ENCODE assay signal across 19 cellular contexts in genomic region chr3:98482717-98483482, GRCh38. TPM values are rescaled to one million over a fixed set of nuclear protein-coding genes. Genes with fewer than 3 reads are reported as not detected.
DNase-seq lines count a peak whose midpoint lies in the region; ATAC-seq, FAIRE-seq and TF ChIP-seq lines count a peak whose summit lies in the region.
"Had no signal": no experiment of that assay in that cellular context is flagged by ENCODE, and none has a peak within 500 bp of the region (broad histone marks: within the 10 kb centered on the region; RNA-seq: fewer than 3 reads in every experiment).

No MANE protein-coding gene starts in this region.

- no peak overlapping the region for H3K4me3 Mint-ChIP-seq in Caco-2 (ENCODE audit: unreplicated experiment)
- no peak overlapping the region for H3K4me3 Mint-ChIP-seq in naive thymus-derived CD8-positive, alpha-beta T cell
- H3K4me3 Mint-ChIP-seq in CD8-positive, alpha-beta T cell, result no peak overlapping the region

- H3K9me1 ChIP-seq in keratinocyte (ENCODE audit: control insufficient read depth, extremely low read depth, insufficient read depth, low read length), result no peaks in the 10 kb centered on the region

- POLR2A ChIA-PET in Caco-2 (lab: Charles Lee), result no interaction called here
- POLR2A ChIA-PET in naive thymus-derived CD8-positive, alpha-beta T cell (lab: Charles Lee), result no interaction called here
- POLR2A ChIA-PET in CD8-positive, alpha-beta T cell (lab: Charles Lee), result no interaction called here

- H3K9me3 ChIP-seq in Caco-2 (no peaks in the 10 kb centered on the region; the same call in 1 of the 2 replicates), SJCRH30 (replicated peaks) (no peaks in the 10 kb centered on the region), keratinocyte (ENCODE audit: control insufficient read depth, low read depth, low read length) (no peaks in the 10 kb centered on the region), ascending aorta (peaks cover 39 to 73% of the 10 kb centered on the region in 2 donors)
- no peaks in the 10 kb centered on the region for H3K9me3 ChIP-seq in CD8-positive, alpha-beta T cell (ENCODE audit: low read length)

- H3K36me3 Mint-ChIP-seq in Caco-2 (ENCODE audit: insufficient read depth, unreplicated experiment), result no peaks in the 10 kb centered on the region
- H3K36me3 Mint-ChIP-seq in naive thymus-derived CD8-positive, alpha-beta T cell, result peaks cover 6 to 60% (median 18%) of the 10 kb centered on the region in 3 donors
- H3K36me3 Mint-ChIP-seq in CD8-positive, alpha-beta T cell, result peaks cover 5% of the 10 kb centered on the region

- H3K4me1 ChIP-seq in Caco-2 (no peaks in the 10 kb centered on the region), SJCRH30 (no peaks in the 10 kb centered on the region), keratinocyte (ENCODE audit: control insufficient read depth, extremely low read depth, insufficient read depth, low read length) (peaks cover 19% of the 10 kb centered on the region), ascending aorta (no peaks in the 10 kb centered on the region)
- H3K4me1 ChIP-seq in CD8-positive, alpha-beta T cell (ENCODE audit: insufficient read depth, low read length), result no peaks in the 10 kb centered on the region
- H3K4me1 ChIP-seq: gastrocnemius medialis had no signal

- no peaks in the 10 kb centered on the region for H4K20me1 ChIP-seq in keratinocyte (ENCODE audit: control insufficient read depth, extremely low read depth, insufficient read depth, low read length)

- peak overlapping the region; percentile 86 for H3K4me2 ChIP-seq in keratinocyte (ENCODE audit: control insufficient read depth, extremely low read depth, insufficient read depth, low read depth, low read length)

- peak overlapping the region; percentile 37 for H3K27ac Mint-ChIP-seq in Caco-2 (ENCODE audit: unreplicated experiment)
- peak overlapping the region in 1 of 10 donors; percentile 11 for H3K27ac Mint-ChIP-seq in naive thymus-derived CD8-positive, alpha-beta T cell
- H3K27ac Mint-ChIP-seq in CD8-positive, alpha-beta T cell, result no peak overlapping the region

- H2AFZ ChIP-seq in keratinocyte (ENCODE audit: control insufficient read depth, low read length), result peak overlapping the region; percentile 50

- peaks cover 6% of the 10 kb centered on the region for H3K4me1 Mint-ChIP-seq in Caco-2 (ENCODE audit: low read depth, unreplicated experiment)
- no peaks in the 10 kb centered on the region for H3K4me1 Mint-ChIP-seq in naive thymus-derived CD8-positive, alpha-beta T cell
- H3K4me1 Mint-ChIP-seq in CD8-positive, alpha-beta T cell (ENCODE audit: low read depth), result no peaks in the 10 kb centered on the region

- intact Hi-C loops in Caco-2 (cut with micrococcal nuclease; ENCODE audit: unreplicated experiment), result no loop called here
- intact Hi-C loops in ascending aorta (cut with DNase I), result no loop called here
- intact Hi-C loops in CD8-positive, alpha-beta T cell (cut with DNase I, micrococcal nuclease), result no loop called here

- H3K79me2 ChIP-seq in keratinocyte (ENCODE audit: control insufficient read depth, insufficient read depth, low read length), result no peaks in the 10 kb centered on the region

- DNase-seq in Caco-2, result no peak
- peak; percentile 36 for DNase-seq in HPDE6-E6E7 (ENCODE audit: extremely low spot score)
- peak; percentile 34 to 50 for DNase-seq in SJCRH30
- DNase-seq in keratinocyte (ENCODE audit: low read depth, low spot score), result no peak
- no peak for DNase-seq in naive thymus-derived CD8-positive, alpha-beta T cell
- no peak for DNase-seq in ascending aorta (ENCODE audit: low spot score in 2 of 2)
- no peak for DNase-seq in CD8-positive, alpha-beta T cell
- DNase-seq: activated CD4-positive, alpha-beta T cell treated with anti-CD3 and anti-CD28 coated beads for 4 hours; activated gamma-delta T cell; anterior cingulate cortex; gastrocnemius medialis; left ventricle myocardium superior; NCI-H1417; NCI-H345; ovary; stimulated activated CD4-positive, alpha-beta T cell treated with anti-CD3 and anti-CD28 coated beads, Interleukin-4, amount 100 ng/mL, for 1 hour had no signal

- H3K9me3 Mint-ChIP-seq in Caco-2 (ENCODE audit: unreplicated experiment), result peaks cover 9% of the 10 kb centered on the region
- H3K9me3 Mint-ChIP-seq in naive thymus-derived CD8-positive, alpha-beta T cell, result peaks cover 9 to 67% (median 53%) of the 10 kb centered on the region in 9 donors
- peaks cover 28% of the 10 kb centered on the region for H3K9me3 Mint-ChIP-seq in CD8-positive, alpha-beta T cell

- BruUV-seq in Caco-2 (replicated peaks; lab: Mats Ljungman, UMichigan), result no TSS peak

- dilution Hi-C loops in keratinocyte (cut with MboI; ENCODE audit: extremely low pct_ligation_motif_present, low sequenced_read_pairs), result no loop called here

- CTCF ChIA-PET in Caco-2 (lab: Charles Lee), result no interaction called here
- CTCF ChIA-PET in CD8-positive, alpha-beta T cell (lab: Charles Lee), result interaction anchor here (0.6 kb wide), 1 partner anchor 8 kb away, joined by 4 read pairs; no protein-coding TSS in a partner anchor

- H3K4me3 ChIP-seq in Caco-2 (ENCODE audit: low read depth, low read length), result no peak overlapping the region
- no peak overlapping the region for H3K4me3 ChIP-seq in SJCRH30
- H3K4me3 ChIP-seq in keratinocyte (ENCODE audit: control insufficient read depth in 2 of 3, extremely low read depth in 1 of 3, insufficient read depth in 2 of 3, low read depth in 1 of 3, low read length in 3 of 3), result peak overlapping the region; percentile 2 to 43 (median 16)
- no peak overlapping the region for H3K4me3 ChIP-seq in ascending aorta
- H3K4me3 ChIP-seq in CD8-positive, alpha-beta T cell (ENCODE audit: low read depth, low read length), result no peak overlapping the region
- H3K4me3 ChIP-seq: gastrocnemius medialis, ovary had no signal

- peak; percentile 98 for FAIRE-seq in keratinocyte (lab: Jason Lieb, UNC)
- FAIRE-seq: colon had no signal

- H3K9ac ChIP-seq in keratinocyte (ENCODE audit: control insufficient read depth, extremely low read depth, insufficient read depth, low read length), result peak overlapping the region; percentile 64

- ATAC-seq in naive thymus-derived CD8-positive, alpha-beta T cell, result no peak
- ATAC-seq in CD8-positive, alpha-beta T cell, result no peak
- ATAC-seq in GM21381 (IDR thresholded peaks at IDR 0.05; ENCODE audit: unreplicated experiment), result no peak
- ATAC-seq: gastrocnemius medialis, left ventricle myocardium superior had no signal

- no peak overlapping the region for H3K27ac ChIP-seq in SJCRH30
- peak overlapping the region; percentile 91 for H3K27ac ChIP-seq in keratinocyte (ENCODE audit: control insufficient read depth, insufficient read depth, low read length)
- no peak overlapping the region for H3K27ac ChIP-seq in ascending aorta
- H3K27ac ChIP-seq in CD8-positive, alpha-beta T cell (ENCODE audit: low read depth, low read length), result no peak overlapping the region
- H3K27ac ChIP-seq: gastrocnemius medialis, ovary had no signal

- H3K36me3 ChIP-seq in Caco-2 (ENCODE audit: control insufficient read depth, insufficient read depth, low read length), result no peaks in the 10 kb centered on the region
- no peaks in the 10 kb centered on the region for H3K36me3 ChIP-seq in SJCRH30
- H3K36me3 ChIP-seq in keratinocyte (ENCODE audit: control insufficient read depth in 2 of 2, extremely low read depth in 1 of 2, insufficient read depth in 2 of 2, low read length in 2 of 2), result no peaks in the 10 kb centered on the region
- no peaks in the 10 kb centered on the region for H3K36me3 ChIP-seq in ascending aorta
- H3K36me3 ChIP-seq in CD8-positive, alpha-beta T cell (ENCODE audit: insufficient read depth, low read length), result no peaks in the 10 kb centered on the region
- H3K36me3 ChIP-seq: gastrocnemius medialis, ovary had no signal

- peaks cover 3% of the 10 kb centered on the region for H3K27me3 Mint-ChIP-seq in Caco-2 (ENCODE audit: insufficient read depth, unreplicated experiment)
- peaks cover 10 to 28% (median 16%) of the 10 kb centered on the region in 5 donors for H3K27me3 Mint-ChIP-seq in naive thymus-derived CD8-positive, alpha-beta T cell
- peaks cover 14% of the 10 kb centered on the region for H3K27me3 Mint-ChIP-seq in CD8-positive, alpha-beta T cell (ENCODE audit: low read depth)

- TF ChIP-seq CTCF in Caco-2 (IDR thresholded peaks at IDR 0.05; ENCODE audit: insufficient read depth in 1 of 2, low read depth in 1 of 2, low read length in 1 of 2, severe bottlenecking in 1 of 2, unreplicated experiment in 1 of 2) (no peak), keratinocyte (optimal IDR thresholded peaks at IDR 0.05 in 1 of 3, IDR thresholded peaks at IDR 0.05 in 1 of 3, conservative IDR thresholded peaks at IDR 0.05 in 1 of 3; ENCODE audit: extremely low read depth in 1 of 3, insufficient read depth in 2 of 3, low read length in 3 of 3) (no peak), ascending aorta (IDR thresholded peaks at IDR 0.05) (no peak)
- TF ChIP-seq CTCF in CD8-positive, alpha-beta T cell (IDR thresholded peaks at IDR 0.05), result no peak

- H3K27me3 ChIP-seq in Caco-2 (replicated peaks; ENCODE audit: control insufficient read depth, insufficient read depth, low read length) (no peaks in the 10 kb centered on the region), SJCRH30 (no peaks in the 10 kb centered on the region), keratinocyte (ENCODE audit: control insufficient read depth, extremely low read depth, insufficient read depth, low read length) (no peaks in the 10 kb centered on the region), ascending aorta (no peaks in the 10 kb centered on the region)
- no peaks in the 10 kb centered on the region for H3K27me3 ChIP-seq in CD8-positive, alpha-beta T cell (ENCODE audit: insufficient read depth, low read length)
- H3K27me3 ChIP-seq: gastrocnemius medialis, ovary had no signal

RNA-seq across cellular contexts. Expression of gene OR5K2, which starts 14.6 kb away (rescaled TPM):
- total RNA-seq in Caco-2 (2022) (not detected in 2 replicates), ascending aorta (not detected)
- 0.12 TPM in 1 of 2 replicates, not detected in the other for total RNA-seq in SJCRH30 (2014; rRNA removed; shearing (Covaris generic))
- polyA plus RNA-seq in keratinocyte, result not detected in 3 replicates
- not detected for polyA plus RNA-seq in keratinocyte (2011; ENCODE audit: low read depth)
- polyA plus RNA-seq in keratinocyte (2011; cell fraction: cytosol; rRNA removed), result not detected in 2 replicates
- not detected in 2 replicates for polyA plus RNA-seq in keratinocyte (2011; cell fraction: nucleus; rRNA removed)
- polyA plus RNA-seq in keratinocyte (2012; ENCODE audit: low replicate concordance), result 0.16 TPM in 1 of 2 replicates, not detected in the other
- polyA minus RNA-seq in keratinocyte, result not detected in 3 replicates
- not detected for polyA minus RNA-seq in keratinocyte (2011; cell fraction: cytosol; rRNA and poly(A)+ RNA removed)
- not detected in 2 replicates for polyA minus RNA-seq in keratinocyte (2011; cell fraction: nucleus; rRNA and poly(A)+ RNA removed)
- not detected for total RNA-seq in naive thymus-derived CD8-positive, alpha-beta T cell
- not detected for polyA plus RNA-seq in naive thymus-derived CD8-positive, alpha-beta T cell
- not detected for total RNA-seq in CD8-positive, alpha-beta T cell
- total RNA-seq: gastrocnemius medialis, left ventricle myocardium superior, ovary, SK-MEL-5 had no signal
- polyA plus RNA-seq: ovary had no signal

RNA-seq across cellular contexts. Expression of gene OR5K1, which starts 19.9 kb away (rescaled TPM):
- total RNA-seq in Caco-2 (2022) (not detected in 2 replicates), ascending aorta (4.7 TPM)
- total RNA-seq in SJCRH30 (2014; rRNA removed; shearing (Covaris generic)), result not detected in 2 replicates
- polyA plus RNA-seq in keratinocyte, result not detected in 3 replicates
- polyA plus RNA-seq in keratinocyte (2011; ENCODE audit: low read depth), result not detected
- polyA plus RNA-seq in keratinocyte (2011; cell fraction: cytosol; rRNA removed), result not detected in 2 replicates
- polyA plus RNA-seq in keratinocyte (2011; cell fraction: nucleus; rRNA removed), result not detected in 2 replicates
- not detected in 2 replicates for polyA plus RNA-seq in keratinocyte (2012; ENCODE audit: low replicate concordance)
- not detected in 3 replicates for polyA minus RNA-seq in keratinocyte
- not detected for polyA minus RNA-seq in keratinocyte (2011; cell fraction: cytosol; rRNA and poly(A)+ RNA removed)
- polyA minus RNA-seq in keratinocyte (2011; cell fraction: nucleus; rRNA and poly(A)+ RNA removed), result not detected in 2 replicates
- not detected for total RNA-seq in naive thymus-derived CD8-positive, alpha-beta T cell
- not detected for polyA plus RNA-seq in naive thymus-derived CD8-positive, alpha-beta T cell
- total RNA-seq in CD8-positive, alpha-beta T cell, result not detected
- total RNA-seq: gastrocnemius medialis, left ventricle myocardium superior, ovary, SK-MEL-5 had no signal
- polyA plus RNA-seq: ovary had no signal

RNA-seq across cellular contexts. Expression of gene CLDND1, which starts 39.8 kb away (rescaled TPM):
- total RNA-seq in Caco-2 (2022) (56.0 TPM in 2 replicates), ascending aorta (171 TPM)
- 132 and 147 TPM in 2 replicates for total RNA-seq in SJCRH30 (2014; rRNA removed; shearing (Covaris generic))
- polyA plus RNA-seq in keratinocyte, result 92.0 to 137 TPM (median 126 TPM) in 3 replicates
- polyA plus RNA-seq in keratinocyte (2011; ENCODE audit: low read depth), result 57.5 TPM
- polyA plus RNA-seq in keratinocyte (2011; cell fraction: cytosol; rRNA removed), result 74.2 and 135 TPM in 2 replicates
- polyA plus RNA-seq in keratinocyte (2011; cell fraction: nucleus; rRNA removed), result 179 and 238 TPM in 2 replicates
- 39.4 and 160 TPM in 2 replicates for polyA plus RNA-seq in keratinocyte (2012; ENCODE audit: low replicate concordance)
- polyA minus RNA-seq in keratinocyte, result 61.0 to 132 TPM (median 88.0 TPM) in 3 replicates
- polyA minus RNA-seq in keratinocyte (2011; cell fraction: cytosol; rRNA and poly(A)+ RNA removed), result 47.4 TPM
- polyA minus RNA-seq in keratinocyte (2011; cell fraction: nucleus; rRNA and poly(A)+ RNA removed), result 37.5 and 80.5 TPM in 2 replicates
- total RNA-seq in naive thymus-derived CD8-positive, alpha-beta T cell, result 100 to 1,000 TPM; 159 to 176 TPM
- polyA plus RNA-seq in naive thymus-derived CD8-positive, alpha-beta T cell, result 10 to 100 TPM; 41.9 to 78.4 (median 49.1) TPM
- total RNA-seq in CD8-positive, alpha-beta T cell, result 100 to 1,000 TPM; 135 to 146 TPM

RNA-seq across cellular contexts. Expression of gene GPR15, which starts 48.9 kb away (rescaled TPM):
- total RNA-seq in Caco-2 (2022), result not detected in 2 replicates
- not detected in 2 replicates for total RNA-seq in SJCRH30 (2014; rRNA removed; shearing (Covaris generic))
- polyA plus RNA-seq in keratinocyte, result 0.05 TPM in 1 of 3 replicates, not detected in the others
- not detected for polyA plus RNA-seq in keratinocyte (2011; ENCODE audit: low read depth)
- polyA plus RNA-seq in keratinocyte (2011; cell fraction: cytosol; rRNA removed), result not detected in 2 replicates
- polyA plus RNA-seq in keratinocyte (2011; cell fraction: nucleus; rRNA removed), result not detected in 2 replicates
- not detected in 2 replicates for polyA plus RNA-seq in keratinocyte (2012; ENCODE audit: low replicate concordance)
- polyA minus RNA-seq in keratinocyte, result not detected in 3 replicates
- polyA minus RNA-seq in keratinocyte (2011; cell fraction: cytosol; rRNA and poly(A)+ RNA removed), result not detected
- not detected in 2 replicates for polyA minus RNA-seq in keratinocyte (2011; cell fraction: nucleus; rRNA and poly(A)+ RNA removed)
- total RNA-seq in naive thymus-derived CD8-positive, alpha-beta T cell, result 10 to 100 TPM in 1 of 2 experiments, 1 to 10 TPM in 1; 9.1 to 10.8 TPM
- polyA plus RNA-seq in naive thymus-derived CD8-positive, alpha-beta T cell, result 1 to 10 TPM in 1 of 3 donors, under 1 TPM in 2; 0.41 to 2.0 (median 0.48) TPM
- not detected for total RNA-seq in ascending aorta
- total RNA-seq in CD8-positive, alpha-beta T cell, result 1 to 10 TPM; 9.1 to 9.3 TPM
- total RNA-seq: gastrocnemius medialis, left ventricle myocardium superior, SK-MEL-5 had no signal
- polyA plus RNA-seq: ovary had no signal

Comparison
In these comparisons a context has a peak if more than half of its experiments do, and no peak if none do; other contexts are left out.
1. DNase-seq: peak in HPDE6-E6E7 (single experiment) and SJCRH30 (2 of 2); none in Caco-2 (0 of 2), keratinocyte (single experiment), naive thymus-derived CD8-positive, alpha-beta T cell (0 of 10), ascending aorta (0 of 2) and CD8-positive, alpha-beta T cell (0 of 7).
2. H3K4me3 ChIP-seq: peak in keratinocyte (3 of 3); none in Caco-2 (single experiment), SJCRH30 (single experiment), ascending aorta (0 of 2) and CD8-positive, alpha-beta T cell (single experiment).